In the genomic region with DNA sequence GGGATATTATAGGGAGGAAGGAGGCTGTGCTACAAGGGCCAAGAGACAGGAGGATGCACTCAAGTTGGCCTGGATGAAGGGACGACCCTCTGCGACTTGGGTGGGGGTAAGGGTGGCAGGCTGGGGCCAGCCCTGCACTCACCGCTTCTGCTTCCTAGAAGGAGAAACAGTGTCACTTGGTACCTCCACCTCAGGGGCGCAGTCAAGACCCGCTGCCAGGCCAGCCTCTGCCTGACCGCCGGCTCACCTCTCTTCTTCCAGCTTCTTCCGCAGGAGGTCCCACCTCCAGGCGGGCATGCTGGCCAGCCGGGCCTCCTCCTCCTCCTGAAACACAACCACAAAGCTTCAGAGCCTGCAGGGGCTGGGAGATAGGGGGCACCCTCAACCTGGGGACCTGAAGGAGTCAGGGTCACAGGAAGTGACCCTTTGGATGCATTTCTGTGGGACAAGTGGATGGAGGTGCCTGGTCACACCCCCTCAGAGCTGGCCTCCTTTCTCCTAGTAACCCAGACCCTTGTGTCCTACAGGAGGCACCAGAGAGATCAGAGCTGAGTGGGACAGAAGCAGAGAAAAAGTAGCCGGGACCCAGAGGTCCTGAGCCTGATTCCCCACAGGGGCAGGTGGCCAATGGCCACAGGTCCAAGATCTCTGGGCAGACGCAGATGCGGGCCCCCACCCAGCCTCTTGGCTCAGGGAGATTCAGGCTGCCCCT, we compare ENCODE assay signal across 2 cellular contexts. TPM values are rescaled to one million over a fixed set of nuclear protein-coding genes. Genes with fewer than 3 reads are reported as not detected.
"Had no signal": no experiment of that assay in that cellular context is flagged by ENCODE, and none has a peak within 500 bp of the region (broad histone marks: within the 10 kb centered on the region; RNA-seq: fewer than 3 reads in every experiment).

No MANE protein-coding gene starts in this region.

RNA-seq across cellular contexts. Expression of a gene that starts 24.4 kb away (rescaled TPM):
- polyA plus RNA-seq: adrenal gland, aorta had no signal

RNA-seq across cellular contexts. Expression of a gene that starts 49.2 kb away (rescaled TPM):
- polyA plus RNA-seq: adrenal gland, aorta had no signal
